7 cellular contexts compared by ENCODE assay signal in genomic region chr1:150066838-150067183, GRCh38. TPM values are rescaled to one million over a fixed set of nuclear protein-coding genes. Genes with fewer than 3 reads are reported as not detected.
DNase-seq lines count a peak whose midpoint lies in the region; ATAC-seq and TF ChIP-seq lines count a peak whose summit lies in the region.

No MANE protein-coding gene starts in this region.

- peak overlapping the region; percentile 83 to 94 (median 89) for H3K27ac ChIP-seq in gastrocnemius medialis

- H3K27me3 Mint-ChIP-seq in activated naive CD8-positive, alpha-beta T cell treated with anti-CD3 and anti-CD28 coated beads, Interleukin-2, amount 50 U/mL, for 24 hours = no peaks in the 10 kb centered on the region

- peaks cover 26% of the 10 kb centered on the region in 2 donors for H3K4me1 ChIP-seq in gastrocnemius medialis

- H3K9me3 Mint-ChIP-seq in activated naive CD8-positive, alpha-beta T cell treated with anti-CD3 and anti-CD28 coated beads, Interleukin-2, amount 50 U/mL, for 24 hours = no peaks in the 10 kb centered on the region

- H3K4me3 ChIP-seq in gastrocnemius medialis = peak overlapping the region; percentile 72 to 91 (median 79)

- in situ Hi-C loops in gastrocnemius medialis (cut with MboI; ENCODE audit: low sequenced_read_pairs in 4 of 4) = no loop called here

- peak overlapping the region; percentile 98 for H3K27ac Mint-ChIP-seq in activated naive CD8-positive, alpha-beta T cell treated with anti-CD3 and anti-CD28 coated beads, Interleukin-2, amount 50 U/mL, for 24 hours

- intact Hi-C loops in gastrocnemius medialis (cut with DNase I; ENCODE audit: low total_unique reads) = loop anchor here (5.0 kb wide), 3 partner anchors 55 to 165 kb away; partner anchors contain the start of gene OTUD7B

- no peaks in the 10 kb centered on the region for H3K9me3 ChIP-seq in gastrocnemius medialis

- no peak for TF ChIP-seq POLR2A in gastrocnemius medialis (IDR thresholded peaks at IDR 0.05)

- H3K36me3 ChIP-seq in gastrocnemius medialis = peaks cover 0 to 7% of the 10 kb centered on the region in 2 donors

- DNase-seq in RKO (ENCODE audit: low spot score) = peak; percentile 79
- DNase-seq in activated naive CD8-positive, alpha-beta T cell treated with anti-CD3 and anti-CD28 coated beads, Interleukin-2, amount 50 U/mL, for 24 hours = peak; percentile 60
- peak in 41 of 51 donors; percentile 10 to 91 (median 54) for DNase-seq in hypothalamus (lab: John Stamatoyannopoulos, UW)
- no peak for DNase-seq in gastrocnemius medialis

- H3K4me1 Mint-ChIP-seq in activated naive CD8-positive, alpha-beta T cell treated with anti-CD3 and anti-CD28 coated beads, Interleukin-2, amount 50 U/mL, for 24 hours = peaks cover 35% of the 10 kb centered on the region

- no peaks in the 10 kb centered on the region for H3K27me3 ChIP-seq in gastrocnemius medialis

- H3K4me3 Mint-ChIP-seq in activated naive CD8-positive, alpha-beta T cell treated with anti-CD3 and anti-CD28 coated beads, Interleukin-2, amount 50 U/mL, for 24 hours = peak overlapping the region; percentile 89

- H3K36me3 Mint-ChIP-seq in activated naive CD8-positive, alpha-beta T cell treated with anti-CD3 and anti-CD28 coated beads, Interleukin-2, amount 50 U/mL, for 24 hours (ENCODE audit: low read depth) = peaks cover 7% of the 10 kb centered on the region

- ATAC-seq in GM19025 (IDR thresholded peaks at IDR 0.05; ENCODE audit: low read depth, unreplicated experiment) (peak; percentile 28), HG03103 (IDR thresholded peaks at IDR 0.05; ENCODE audit: low read depth, unreplicated experiment) (peak; percentile 15), gastrocnemius medialis (peak; percentile 17 to 39), HG03097 (IDR thresholded peaks at IDR 0.05; ENCODE audit: low FRiP score, unreplicated experiment) (no peak)
- ATAC-seq in activated naive CD8-positive, alpha-beta T cell treated with anti-CD3 and anti-CD28 coated beads, Interleukin-2, amount 50 U/mL, for 24 hours = peak; percentile 33

- TF ChIP-seq CTCF in gastrocnemius medialis (IDR thresholded peaks at IDR 0.05 in 4 of 5, conservative IDR thresholded peaks at IDR 0.05 in 1 of 5) = no peak

RNA-seq across cellular contexts. Expression of gene VPS45, which starts 0.8 kb away (rescaled TPM):
- 10 to 100 TPM; 17.0 to 30.3 (median 24.7) TPM for total RNA-seq in gastrocnemius medialis

RNA-seq across cellular contexts. Expression of gene OTUD7B, which starts 56.3 kb away (rescaled TPM):
- total RNA-seq in gastrocnemius medialis = 10 to 100 TPM; 27.2 to 51.3 (median 43.6) TPM

Comparison
In these comparisons a context has a peak if more than half of its experiments do, and no peak if none do; other contexts are left out.
1. DNase-seq: peak in RKO (single experiment), activated naive CD8-positive, alpha-beta T cell treated with anti-CD3 and anti-CD28 coated beads, Interleukin-2, amount 50 U/mL, for 24 hours (single experiment) and hypothalamus (41 of 51); none in gastrocnemius medialis (0 of 2).